In the genomic region with DNA sequence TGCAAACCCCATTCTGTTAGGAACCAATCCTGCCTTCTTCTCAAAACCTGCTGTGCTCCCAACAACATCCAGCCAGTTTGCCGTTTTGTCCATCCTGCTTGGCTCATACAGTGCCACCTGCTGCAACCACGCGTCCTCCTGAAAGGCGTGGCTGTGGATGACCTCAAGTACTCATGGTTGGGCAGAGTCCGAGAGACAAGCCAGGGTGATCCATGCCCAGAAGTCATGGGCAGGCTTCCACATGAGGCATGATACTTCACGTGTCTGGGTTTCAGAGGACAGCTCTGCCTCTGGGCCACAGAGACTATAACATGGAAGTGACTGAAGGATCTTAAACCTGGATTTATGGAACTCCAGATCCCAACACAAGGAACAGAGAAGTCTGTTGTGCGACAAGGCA, we compare ENCODE assay signal across 21 cellular contexts. TPM values are rescaled to one million over a fixed set of nuclear protein-coding genes. Genes with fewer than 3 reads are reported as not detected.
DNase-seq lines count a peak whose midpoint lies in the region; ATAC-seq and TF ChIP-seq lines count a peak whose summit lies in the region.
"Had no signal": no experiment of that assay in that cellular context is flagged by ENCODE, and none has a peak within 500 bp of the region (broad histone marks: within the 10 kb centered on the region; RNA-seq: fewer than 3 reads in every experiment).

No MANE protein-coding gene starts in this region.

- peaks cover 0 to 52% of the 10 kb centered on the region in 2 donors for H3K36me3 ChIP-seq in adrenal gland (replicated peaks in 1 of 2)
- peaks cover 0 to 95% (median 16%) of the 10 kb centered on the region in 9 donors for H3K36me3 ChIP-seq in heart right ventricle
- peaks cover 6 to 76% (median 68%) of the 10 kb centered on the region in 5 donors for H3K36me3 ChIP-seq in subcutaneous abdominal adipose tissue (ENCODE audit: control insufficient read depth in 5 of 5, insufficient read depth in 5 of 5, low read length in 5 of 5)
- H3K36me3 ChIP-seq in upper lobe of right lung: peaks cover 55% of the 10 kb centered on the region

- peak; percentile 43 to 85 (median 72) for ATAC-seq in heart right ventricle
- ATAC-seq in upper lobe of right lung: no peak
- ATAC-seq in foreskin keratinocyte: no peak
- ATAC-seq: WTC11 had no signal

- 80 to 88% (median 84%) methylated on average over 6 to 7 of the region's 7 CpGs for WGBS in adrenal gland, 4 donors
- 68% methylated on average over 7 of the region's 7 CpGs for WGBS in heart right ventricle, 2 donors

- peak in 5 of 7 donors; percentile 47 to 85 (median 57) for DNase-seq in adrenal gland
- DNase-seq in heart right ventricle: peak; percentile 43 to 74
- DNase-seq in myocyte (ENCODE audit: low read depth): peak; percentile 84
- no peak for DNase-seq in SKM-1 (lab: John Stamatoyannopoulos, UW; ENCODE audit: unreplicated experiment)
- no peak for DNase-seq in upper lobe of right lung
- DNase-seq in foreskin keratinocyte: no peak
- DNase-seq: activated CD4-positive, alpha-beta T cell treated with anti-CD3 and anti-CD28 coated beads, Interleukin-2, amount 50 U/mL, for 48 hours; activated naive CD4-positive, alpha-beta T cell treated with anti-CD3 and anti-CD28 coated beads for 36 hours; CD4-positive, alpha-beta memory T cell; effector memory CD4-positive, alpha-beta T cell; GDM1; Karpas-422; NCI-H1048; NCI-H2029 treated with DMSO at 0.1 percent for 48 hours; NCI-H446; T-helper 2 cell had no signal

- H3K9ac ChIP-seq in subcutaneous abdominal adipose tissue (ENCODE audit: low read length in 5 of 5): no peak overlapping the region

- peaks cover 7 to 18% of the 10 kb centered on the region in 2 donors for H3K4me1 ChIP-seq in adrenal gland (replicated peaks in 1 of 2)
- peaks cover 17 to 44% (median 35%) of the 10 kb centered on the region in 9 donors for H3K4me1 ChIP-seq in heart right ventricle
- peaks cover 10 to 69% (median 49%) of the 10 kb centered on the region in 5 donors for H3K4me1 ChIP-seq in subcutaneous abdominal adipose tissue (ENCODE audit: control insufficient read depth in 5 of 5, insufficient read depth in 5 of 5, low read length in 5 of 5)
- peaks cover 27% of the 10 kb centered on the region for H3K4me1 ChIP-seq in upper lobe of right lung
- H3K4me1 ChIP-seq in foreskin keratinocyte: peaks cover 13% of the 10 kb centered on the region
- H3K4me1 ChIP-seq: SJSA1 had no signal

- no peak overlapping the region for H3K4me3 ChIP-seq in adrenal gland
- no peak overlapping the region for H3K4me3 ChIP-seq in heart right ventricle
- H3K4me3 ChIP-seq in subcutaneous abdominal adipose tissue (ENCODE audit: low read depth in 1 of 5, low read length in 5 of 5): no peak overlapping the region
- H3K4me3 ChIP-seq in upper lobe of right lung: no peak overlapping the region
- H3K4me3 ChIP-seq: esophagus muscularis mucosa, GM23338, SJSA1 had no signal

- H3K27me3 ChIP-seq in adrenal gland (no peaks in the 10 kb centered on the region), heart right ventricle (no peaks in the 10 kb centered on the region), subcutaneous abdominal adipose tissue (ENCODE audit: control insufficient read depth in 5 of 5, insufficient read depth in 4 of 5, low read length in 5 of 5) (no peaks in the 10 kb centered on the region), upper lobe of right lung (no peaks in the 10 kb centered on the region), foreskin keratinocyte (no peaks in the 10 kb centered on the region)
- H3K27me3 ChIP-seq: esophagus muscularis mucosa, SJSA1 had no signal

- TF ChIP-seq CTCF in adrenal gland (IDR thresholded peaks at IDR 0.05) (no peak), heart right ventricle (IDR thresholded peaks at IDR 0.05) (no peak), upper lobe of right lung (IDR thresholded peaks at IDR 0.05) (no peak), foreskin keratinocyte (conservative IDR thresholded peaks at IDR 0.05) (no peak)

- no peak for TF ChIP-seq POLR2A in adrenal gland (IDR thresholded peaks at IDR 0.05)

- no peaks in the 10 kb centered on the region for H3K9me3 ChIP-seq in adrenal gland (replicated peaks in 1 of 3)
- no peaks in the 10 kb centered on the region for H3K9me3 ChIP-seq in heart right ventricle
- no peaks in the 10 kb centered on the region for H3K9me3 ChIP-seq in subcutaneous abdominal adipose tissue (ENCODE audit: control insufficient read depth in 5 of 5, low read length in 5 of 5)
- no peaks in the 10 kb centered on the region for H3K9me3 ChIP-seq in upper lobe of right lung
- H3K9me3 ChIP-seq: esophagus muscularis mucosa, SJSA1 had no signal

- H3K27ac ChIP-seq in adrenal gland: no peak overlapping the region
- peak overlapping the region in 9 of 10 donors; percentile 16 to 84 (median 64) for H3K27ac ChIP-seq in heart right ventricle
- peak overlapping the region; percentile 93 for H3K27ac ChIP-seq in subcutaneous abdominal adipose tissue (ENCODE audit: low read depth, low read length)
- H3K27ac ChIP-seq in upper lobe of right lung: no peak overlapping the region
- H3K27ac ChIP-seq in foreskin keratinocyte: no peak overlapping the region
- H3K27ac ChIP-seq: esophagus muscularis mucosa, SJSA1 had no signal

- intact Hi-C loops in adrenal gland (cut with DNase I) (no loop called here), heart right ventricle (cut with DNase I) (no loop called here), upper lobe of right lung (cut with DNase I) (loop anchor here (10.0 kb wide), 1 partner anchor 53 kb away; no protein-coding TSS in a partner anchor)

RNA-seq across cellular contexts. Expression of gene CARS1, which starts 15.5 kb away (rescaled TPM):
- 10 to 100 TPM; 25.5 to 46.7 (median 30.0) TPM for total RNA-seq in adrenal gland
- 10 to 100 TPM; 31.1 to 35.2 (median 32.5) TPM for polyA plus RNA-seq in adrenal gland
- total RNA-seq in heart right ventricle: 10 to 100 TPM; 12.5 to 24.6 (median 15.9) TPM
- polyA plus RNA-seq in heart right ventricle: 10 to 100 TPM; 14.8 to 24.2 TPM
- 60.7 and 73.1 TPM in 2 replicates for total RNA-seq in myocyte
- polyA plus RNA-seq in myocyte (2012): 103 TPM
- total RNA-seq in upper lobe of right lung: 34.6 TPM
- 69.1 and 80.4 TPM in 2 replicates for total RNA-seq in foreskin keratinocyte
- 52.1 and 67.0 TPM in 2 replicates for polyA plus RNA-seq in foreskin keratinocyte

RNA-seq across cellular contexts. Expression of gene NAP1L4, which starts 49.6 kb away (rescaled TPM):
- total RNA-seq in adrenal gland: 10 to 100 TPM; 39.7 to 94.9 (median 76.6) TPM
- 100 to 1,000 TPM in 1 of 3 donors, 10 to 100 TPM in 2; 63.1 to 100 (median 80.3) TPM for polyA plus RNA-seq in adrenal gland
- 100 to 1,000 TPM; 167 to 233 (median 191) TPM for total RNA-seq in heart right ventricle
- 100 to 1,000 TPM in 1 of 2 donors, 10 to 100 TPM in 1; 98.5 to 102 TPM for polyA plus RNA-seq in heart right ventricle
- 111 and 117 TPM in 2 replicates for total RNA-seq in myocyte
- 107 TPM for polyA plus RNA-seq in myocyte (2012)
- 92.7 TPM for total RNA-seq in upper lobe of right lung
- total RNA-seq in foreskin keratinocyte: 137 and 151 TPM in 2 replicates
- 95.9 and 105 TPM in 2 replicates for polyA plus RNA-seq in foreskin keratinocyte

Comparison
In these comparisons a context has a peak if more than half of its experiments do, and no peak if none do; other contexts are left out.
1. DNase-seq: peak in adrenal gland (5 of 7), heart right ventricle (2 of 2) and myocyte (single experiment); none in SKM-1 (single experiment), upper lobe of right lung (single experiment) and foreskin keratinocyte (0 of 2).
2. H3K27ac ChIP-seq: peak in heart right ventricle (9 of 10) and subcutaneous abdominal adipose tissue (single experiment); none in adrenal gland (0 of 5), upper lobe of right lung (single experiment) and foreskin keratinocyte (single experiment).
3. ATAC-seq: peak in heart right ventricle (8 of 8); none in upper lobe of right lung (single experiment) and foreskin keratinocyte (single experiment).